20 cellular contexts compared by ENCODE assay signal in genomic region chr4:143486314-143486713, GRCh38. TPM values are rescaled to one million over a fixed set of nuclear protein-coding genes. Genes with fewer than 3 reads are reported as not detected.
A peak's percentile ranks its signal among the peaks of the same experiment; 100 is the strongest.
DNase-seq lines count a peak whose midpoint lies in the region; ATAC-seq, FAIRE-seq and TF ChIP-seq lines count a peak whose summit lies in the region.
"Had no signal": no experiment of that assay in that cellular context is flagged by ENCODE, and none has a peak within 500 bp of the region (broad histone marks: within the 10 kb centered on the region; RNA-seq: fewer than 3 reads in every experiment).

No MANE protein-coding gene starts in this region.

- no peaks in the 10 kb centered on the region for H3K27me3 ChIP-seq in PC-3 (ENCODE audit: low read length)
- H3K27me3 ChIP-seq in bronchial epithelial cell (ENCODE audit: control insufficient read depth, insufficient read depth, low read length): no peaks in the 10 kb centered on the region

- TF ChIP-seq CTCF in PC-3 (conservative IDR thresholded peaks at IDR 0.05; ENCODE audit: low read depth, low read length) (no peak), bronchial epithelial cell (IDR thresholded peaks at IDR 0.05; ENCODE audit: insufficient read depth, low read length, severe bottlenecking) (no peak)

- H3K27ac ChIP-seq in PC-3 (ENCODE audit: low read length): no peak overlapping the region
- H3K27ac ChIP-seq: GM23248 had no signal

- H2AFZ ChIP-seq in PC-3 (ENCODE audit: low read length): no peak overlapping the region
- H2AFZ ChIP-seq: GM23248 had no signal

- H3F3A ChIP-seq in PC-3 (ENCODE audit: low read length, unreplicated experiment): no peaks in the 10 kb centered on the region

- H3K9me3 ChIP-seq in PC-3 (ENCODE audit: low read length): no peaks in the 10 kb centered on the region

- no peak overlapping the region for H3K9ac ChIP-seq in PC-3 (ENCODE audit: low read length)
- H3K9ac ChIP-seq: GM23248 had no signal

- no peaks in the 10 kb centered on the region for H3K4me1 ChIP-seq in PC-3 (ENCODE audit: insufficient read depth, low read length)

- POLR2A ChIA-PET in PC-3 (lab: Charles Lee; ENCODE audit: unreplicated experiment): no interaction called here

- CTCF ChIA-PET in PC-3 (lab: Charles Lee): interaction anchor here (0.5 to 1.0 kb wide), 2 partner anchors 104 to 277 kb away, joined by 3 read pairs; no protein-coding TSS in a partner anchor

- no peak overlapping the region; the same call in 1 of the 2 replicates for H3K4me2 ChIP-seq in PC-3 (ENCODE audit: low read length)

- no peaks in the 10 kb centered on the region for H3K36me3 ChIP-seq in PC-3 (ENCODE audit: low read depth, low read length)
- no peaks in the 10 kb centered on the region for H3K36me3 ChIP-seq in bronchial epithelial cell (ENCODE audit: control insufficient read depth, insufficient read depth, low read length)

- no TSS peak for BruUV-seq in PC-3 (replicated peaks; lab: Mats Ljungman, UMichigan)

- DNase-seq in HPDE6-E6E7 (ENCODE audit: extremely low spot score) (peak; percentile 10), PC-3 (peak; percentile 61), bronchial epithelial cell (ENCODE audit: low read depth) (peak; percentile 70), NCI-H748 treated with DMSO at 0.1 percent for 48 hours (lab: John Stamatoyannopoulos, UW) (no peak), SIG-M5 treated with dmso at 0.1 percent for 504 hours (lab: John Stamatoyannopoulos, UW; ENCODE audit: unreplicated experiment) (no peak), NCI-H1694 (lab: John Stamatoyannopoulos, UW) (no peak)
- DNase-seq: C1 segment of cervical spinal cord; Calu3; CD4-positive, alpha-beta memory T cell; COR-L47; DMS53; DMS79 treated with DMSO at 0.1 percent for 48 hours; GM23248; H7; HCEC 1CT had no signal

- H3K4me3 ChIP-seq in PC-3 (ENCODE audit: low read length) (no peak overlapping the region), bronchial epithelial cell (ENCODE audit: low read depth, low read length) (no peak overlapping the region)
- H3K4me3 ChIP-seq: GM23248 had no signal

- FAIRE-seq in bronchial epithelial cell (lab: Jason Lieb, UNC) (no peak), islet of Langerhans (lab: Jason Lieb, UNC) (peak; percentile 55)
- FAIRE-seq: GM12892, GM19239, H1 had no signal

- no peaks in the 10 kb centered on the region for H4K20me1 ChIP-seq in PC-3 (ENCODE audit: low read length)

- peak; percentile 72 for ATAC-seq in PC-3
- ATAC-seq in GM18498 (IDR thresholded peaks at IDR 0.05; ENCODE audit: unreplicated experiment): no peak

- no peaks in the 10 kb centered on the region for H3K79me2 ChIP-seq in PC-3 (ENCODE audit: low read length)

- H3K9me2 ChIP-seq in PC-3 (replicated peaks; ENCODE audit: low read length): no peaks in the 10 kb centered on the region

- intact Hi-C loops in PC-3 (cut with micrococcal nuclease): loop anchor here (10.0 kb wide), 1 partner anchor 402 kb away; no protein-coding TSS in a partner anchor

RNA-seq across cellular contexts. Expression of gene SMARCA5, which starts 27.2 kb away (rescaled TPM):
- total RNA-seq in PC-3 (2014; rRNA removed): 29.3 and 31.6 TPM in 2 replicates
- total RNA-seq in bronchial epithelial cell: 25.3 and 27.9 TPM in 2 replicates

Comparison
In these comparisons a context has a peak if more than half of its experiments do, and no peak if none do; other contexts are left out.
1. DNase-seq: peak in HPDE6-E6E7 (single experiment), PC-3 (single experiment) and bronchial epithelial cell (single experiment); none in NCI-H748 treated with DMSO at 0.1 percent for 48 hours (single experiment), SIG-M5 treated with dmso at 0.1 percent for 504 hours (single experiment) and NCI-H1694 (single experiment).